14 cellular contexts compared by ENCODE assay signal in genomic region chr7:92421676-92422435, GRCh38. TPM values are rescaled to one million over a fixed set of nuclear protein-coding genes. Genes with fewer than 3 reads are reported as not detected.
DNase-seq lines count a peak whose midpoint lies in the region; ATAC-seq and TF ChIP-seq lines count a peak whose summit lies in the region.
"Had no signal": no experiment of that assay in that cellular context is flagged by ENCODE, and none has a peak within 500 bp of the region (broad histone marks: within the 10 kb centered on the region; RNA-seq: fewer than 3 reads in every experiment).

No MANE protein-coding gene starts in this region.

- POLR2A ChIA-PET in OCI-LY7 (lab: Charles Lee), result interaction anchor here (0.5 to 0.6 kb wide), 3 partner anchors 13 to 69 kb away, joined by 3 to 6 read pairs (median 3); no protein-coding TSS in a partner anchor

- peaks cover 7% of the 10 kb centered on the region for H3K4me1 Mint-ChIP-seq in osteocyte (ENCODE audit: unreplicated experiment)

- no peak overlapping the region for H3K18ac ChIP-seq in mesenchymal stem cell (ENCODE audit: low read depth in 1 of 2, low read length in 2 of 2)

- no peaks in the 10 kb centered on the region for H3K36me3 Mint-ChIP-seq in osteocyte (ENCODE audit: unreplicated experiment)

- H3K36me3 ChIP-seq in OCI-LY7 (ENCODE audit: insufficient read depth, low read length), result no peaks in the 10 kb centered on the region
- no peaks in the 10 kb centered on the region for H3K36me3 ChIP-seq in mesenchymal stem cell (ENCODE audit: control insufficient read depth in 1 of 2, insufficient read depth in 2 of 2, low read depth in 1 of 2, low read length in 2 of 2)
- no peaks in the 10 kb centered on the region for H3K36me3 ChIP-seq in gastrocnemius medialis
- H3K36me3 ChIP-seq: left ventricle myocardium inferior had no signal

- no peak overlapping the region for H2BK120ac ChIP-seq in mesenchymal stem cell (ENCODE audit: low read depth, low read length)

- intact Hi-C loops in OCI-LY7 (cut with micrococcal nuclease; ENCODE audit: unreplicated experiment), result no loop called here
- intact Hi-C loops in dorsolateral prefrontal cortex (cut with DNase I), result loop anchor here in 1 of 2 donors (5.0 to 10.0 kb wide), 2 partner anchors 67 to 290 kb away; partner anchors contain the start of gene CYP51A1
- intact Hi-C loops in gastrocnemius medialis (cut with DNase I; ENCODE audit: low total_unique reads), result loop anchor here (5.0 to 10.0 kb wide), 2 partner anchors 633 to 1995 kb away; no protein-coding TSS in a partner anchor

- H3K4ac ChIP-seq in mesenchymal stem cell (ENCODE audit: low read depth in 1 of 2, low read length in 2 of 2), result peak overlapping the region in 1 of 2 experiments; percentile 68

- ATAC-seq in gastrocnemius medialis (no peak), HG03457 (IDR thresholded peaks at IDR 0.05; ENCODE audit: unreplicated experiment) (no peak)
- ATAC-seq: activated CD4-positive, CD25-positive, alpha-beta regulatory T cell treated with anti-CD3 and anti-CD28 coated beads, Interleukin-2, amount 50 U/mL, for 24 hours had no signal

- H3K4me3 ChIP-seq in OCI-LY7 (ENCODE audit: low read depth, low read length, poor library complexity, severe bottlenecking) (no peak overlapping the region), mesenchymal stem cell (ENCODE audit: insufficient read depth in 1 of 2, low read depth in 1 of 2, low read length in 2 of 2) (no peak overlapping the region), dorsolateral prefrontal cortex (no peak overlapping the region), gastrocnemius medialis (no peak overlapping the region)
- H3K4me3 ChIP-seq: left ventricle myocardium inferior had no signal

- no peak overlapping the region for H2BK5ac ChIP-seq in mesenchymal stem cell (ENCODE audit: low read depth, low read length, poor library complexity, severe bottlenecking)

- no peak overlapping the region for H3K27ac Mint-ChIP-seq in osteocyte (ENCODE audit: unreplicated experiment)

- H3K4me2 ChIP-seq in OCI-LY7 (ENCODE audit: low read length), result peak overlapping the region; percentile 14; the same call in 1 of the 2 replicates
- no peak overlapping the region for H3K4me2 ChIP-seq in mesenchymal stem cell (ENCODE audit: low read length, poor library complexity, severe bottlenecking)

- no peak overlapping the region for H3K9ac ChIP-seq in mesenchymal stem cell (ENCODE audit: low read length)
- H3K9ac ChIP-seq: parathyroid adenoma had no signal

- H3K27me3 ChIP-seq in mesenchymal stem cell (ENCODE audit: control insufficient read depth in 1 of 2, insufficient read depth in 1 of 2, low read length in 2 of 2) (peaks cover 0 to 4% of the 10 kb centered on the region in 2 experiments), dorsolateral prefrontal cortex (peaks cover 0 to 7% (median 0%) of the 10 kb centered on the region in 45 donors), gastrocnemius medialis (peaks cover 0 to 5% (median 3%) of the 10 kb centered on the region in 3 donors)

- CTCF ChIA-PET in OCI-LY7 (lab: Charles Lee; ENCODE audit: unreplicated experiment), result no interaction called here

- TF ChIP-seq POLR2A in gastrocnemius medialis (IDR thresholded peaks at IDR 0.05), result no peak

- H3K79me1 ChIP-seq in mesenchymal stem cell (replicated peaks; ENCODE audit: low read length, poor library complexity, severe bottlenecking), result no peaks in the 10 kb centered on the region

- DNase-seq in GF-D8 (lab: John Stamatoyannopoulos, UW) (peak; percentile 33), NCI-H146 (lab: John Stamatoyannopoulos, UW) (peak; percentile 95), OCI-LY7 (ENCODE audit: low spot score) (peak; percentile 12), mesenchymal stem cell (peak; percentile 46), dorsolateral prefrontal cortex (no peak), gastrocnemius medialis (no peak), osteocyte (ENCODE audit: extremely low spot score, unreplicated experiment) (no peak)
- DNase-seq: activated effector memory CD4-positive, alpha-beta T cell treated with Interleukin-2 at 50 U/mL for 16 hours; left ventricle myocardium inferior had no signal

- H3K9me2 ChIP-seq in OCI-LY7 (ENCODE audit: insufficient read depth, low read length), result no peaks in the 10 kb centered on the region

- H3K27me3 Mint-ChIP-seq in osteocyte (ENCODE audit: unreplicated experiment), result peaks cover 5% of the 10 kb centered on the region

- 65% methylated on average over 4 of the region's 5 CpGs for WGBS in mesenchymal stem cell

- no peaks in the 10 kb centered on the region for H4K20me1 ChIP-seq in OCI-LY7 (ENCODE audit: insufficient read depth, low read length)

- peaks cover 5% of the 10 kb centered on the region for H3K4me1 ChIP-seq in OCI-LY7 (ENCODE audit: insufficient read depth, low read length, poor library complexity, severe bottlenecking)
- peaks cover 5% of the 10 kb centered on the region for H3K4me1 ChIP-seq in mesenchymal stem cell (ENCODE audit: control insufficient read depth, insufficient read depth, low read depth, low read length)
- H3K4me1 ChIP-seq in gastrocnemius medialis, result no peaks in the 10 kb centered on the region

- no TSS peak for BruUV-seq in OCI-LY7 (replicated peaks; lab: Mats Ljungman, UMichigan)

- H3K79me2 ChIP-seq in OCI-LY7 (ENCODE audit: insufficient read depth, low read depth, low read length), result no peaks in the 10 kb centered on the region
- H3K79me2 ChIP-seq: parathyroid adenoma had no signal

- H3K9me3 Mint-ChIP-seq in osteocyte (ENCODE audit: unreplicated experiment), result no peaks in the 10 kb centered on the region

- in situ Hi-C loops in gastrocnemius medialis (cut with MboI; ENCODE audit: low sequenced_read_pairs in 4 of 4), result no loop called here

- peak overlapping the region; percentile 53; the same call in 1 of the 2 replicates for H2AFZ ChIP-seq in OCI-LY7 (ENCODE audit: low read length)
- H2AFZ ChIP-seq in mesenchymal stem cell (ENCODE audit: low read depth, low read length), result no peak overlapping the region
- H2AFZ ChIP-seq: parathyroid adenoma had no signal

- no peak overlapping the region for H4K8ac ChIP-seq in mesenchymal stem cell (ENCODE audit: low read length)

- TF ChIP-seq CTCF in OCI-LY7 (conservative IDR thresholded peaks at IDR 0.05; ENCODE audit: low read length) (no peak), dorsolateral prefrontal cortex (IDR thresholded peaks at IDR 0.05 in 54 of 56, conservative IDR thresholded peaks at IDR 0.05 in 2 of 56; ENCODE audit: low read depth in 1 of 56, partially characterized antibody in 56 of 56) (no peak), gastrocnemius medialis (IDR thresholded peaks at IDR 0.05 in 4 of 5, conservative IDR thresholded peaks at IDR 0.05 in 1 of 5) (no peak), osteocyte (IDR thresholded peaks at IDR 0.05) (no peak)

- H3K27ac ChIP-seq in OCI-LY7 (ENCODE audit: low read depth, low read length, poor library complexity, severe bottlenecking) (no peak overlapping the region), mesenchymal stem cell (ENCODE audit: low read length, poor library complexity, severe bottlenecking) (no peak overlapping the region), dorsolateral prefrontal cortex (no peak overlapping the region), gastrocnemius medialis (no peak overlapping the region)
- H3K27ac ChIP-seq: left ventricle myocardium inferior, parathyroid adenoma had no signal

- H3K9me3 ChIP-seq in OCI-LY7 (ENCODE audit: low read length), result no peaks in the 10 kb centered on the region
- H3K9me3 ChIP-seq in mesenchymal stem cell (ENCODE audit: control insufficient read depth, low read length), result no peaks in the 10 kb centered on the region
- no peaks in the 10 kb centered on the region for H3K9me3 ChIP-seq in gastrocnemius medialis
- H3K9me3 ChIP-seq: left ventricle myocardium inferior had no signal

- H3K4me3 Mint-ChIP-seq in osteocyte (ENCODE audit: unreplicated experiment), result no peak overlapping the region

- no peak overlapping the region for H4K91ac ChIP-seq in mesenchymal stem cell (ENCODE audit: low read length)

- H3K14ac ChIP-seq in mesenchymal stem cell (ENCODE audit: low read length in 2 of 2), result peak overlapping the region in 1 of 2 experiments; percentile 15

- H3K23ac ChIP-seq in mesenchymal stem cell (ENCODE audit: low read length in 2 of 2), result no peak overlapping the region

- H2AK5ac ChIP-seq in mesenchymal stem cell (ENCODE audit: low read length, severe bottlenecking), result no peak overlapping the region

- H2BK12ac ChIP-seq in mesenchymal stem cell (ENCODE audit: low read length in 2 of 2), result peak overlapping the region in 1 of 2 experiments; percentile 87

- no peak overlapping the region for H2BK15ac ChIP-seq in mesenchymal stem cell (ENCODE audit: low read depth, poor library complexity, severe bottlenecking)

RNA-seq across cellular contexts. Expression of gene GATAD1, which starts 25.4 kb away (rescaled TPM):
- total RNA-seq in OCI-LY7 (2014; rRNA removed; shearing (Covaris generic)), result 15.5 and 19.6 TPM in 2 replicates
- total RNA-seq in OCI-LY7 (2022) (37.9 and 47.3 TPM in 2 replicates), dorsolateral prefrontal cortex (10 to 100 TPM; 31.7 to 95.3 (median 53.2) TPM), gastrocnemius medialis (10 to 100 TPM in 1 of 4 donors, 1 to 10 TPM in 3; 7.3 to 29.8 (median 8.3) TPM), osteocyte (42.2 and 42.8 TPM in 2 replicates)
- polyA plus RNA-seq in mesenchymal stem cell (2013, experiment 1 of 2), result 29.5 TPM
- polyA plus RNA-seq in mesenchymal stem cell (2013, experiment 2 of 2), result 29.2 TPM

RNA-seq across cellular contexts. Expression of gene ERVW-1, which starts 55.9 kb away (rescaled TPM):
- total RNA-seq in OCI-LY7 (2014; rRNA removed; shearing (Covaris generic)), result not detected in 2 replicates
- not detected in 2 replicates for total RNA-seq in OCI-LY7 (2022)
- polyA plus RNA-seq in mesenchymal stem cell (2013, experiment 1 of 2), result not detected
- polyA plus RNA-seq in mesenchymal stem cell (2013, experiment 2 of 2), result not detected
- total RNA-seq in dorsolateral prefrontal cortex, result under 1 TPM in 5 of 120 experiments, not detected in 115; 0.13 to 0.86 (median 0.27) TPM
- under 1 TPM in 1 of 4 donors, not detected in 3; 0.10 TPM for total RNA-seq in gastrocnemius medialis
- not detected in 2 replicates for total RNA-seq in osteocyte
- total RNA-seq: cerebellum, fibroblast of villous mesenchyme, left ventricle myocardium inferior had no signal

Comparison
In these comparisons a context has a peak if more than half of its experiments do, and no peak if none do; other contexts are left out.
1. DNase-seq: peak in GF-D8 (single experiment), NCI-H146 (single experiment), OCI-LY7 (single experiment) and mesenchymal stem cell (single experiment); none in dorsolateral prefrontal cortex (0 of 10), gastrocnemius medialis (0 of 2) and osteocyte (single experiment).